In the genomic region with DNA sequence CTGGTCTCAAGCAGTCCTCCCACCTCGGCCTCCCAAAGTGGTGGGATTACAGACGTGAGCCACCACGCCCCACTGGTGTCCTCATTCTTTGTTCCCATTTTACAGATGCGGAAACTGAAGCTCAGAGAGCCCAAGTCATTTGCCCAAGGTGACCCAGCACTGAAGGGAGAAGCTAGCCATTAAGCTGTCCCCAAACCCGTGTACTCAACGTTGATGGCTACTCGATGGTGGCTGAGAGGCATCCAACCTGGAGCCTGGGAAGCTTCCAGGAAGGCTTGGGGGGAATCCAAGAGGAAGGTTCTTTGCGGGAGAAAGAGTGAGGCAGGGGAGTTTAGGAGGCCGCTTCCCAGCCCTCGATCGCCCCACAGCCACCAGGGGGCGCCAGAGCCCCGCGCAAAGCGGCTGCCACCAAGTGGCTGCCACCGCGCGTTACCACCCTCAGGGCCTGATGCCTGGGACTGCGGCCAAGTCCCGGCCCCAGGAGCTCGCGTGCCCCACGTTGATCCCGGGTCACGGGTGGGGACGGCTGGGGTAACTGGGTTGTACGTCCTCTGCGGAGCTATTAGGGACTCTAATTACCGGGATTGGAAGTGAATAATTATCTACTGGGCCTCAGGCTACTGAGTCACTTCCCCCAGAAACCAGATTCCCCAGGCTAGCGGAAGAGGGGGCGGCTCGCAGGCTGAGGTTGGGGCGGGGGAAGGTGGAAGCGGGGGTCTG, we compare ENCODE assay signal across 8 cellular contexts. TPM values are rescaled to one million over a fixed set of nuclear protein-coding genes. Genes with fewer than 3 reads are reported as not detected.
A peak's percentile ranks its signal among the peaks of the same experiment; 100 is the strongest.
DNase-seq lines count a peak whose midpoint lies in the region; ATAC-seq and TF ChIP-seq lines count a peak whose summit lies in the region.

No MANE protein-coding gene starts in this region.

- no peaks in the 10 kb centered on the region for H3K27me3 Mint-ChIP-seq in dendritic cell treated with granulocyte-macrophage colony-stimulating factor and Interleukin-4, amounts not matched to agents 40 ng/mL and 50 ng/mL, for 4 days

- peak overlapping the region; percentile 77 for H3K4me3 Mint-ChIP-seq in dendritic cell treated with granulocyte-macrophage colony-stimulating factor and Interleukin-4, amounts not matched to agents 40 ng/mL and 50 ng/mL, for 4 days

- no peaks in the 10 kb centered on the region for H3K36me3 Mint-ChIP-seq in dendritic cell treated with granulocyte-macrophage colony-stimulating factor and Interleukin-4, amounts not matched to agents 40 ng/mL and 50 ng/mL, for 4 days (ENCODE audit: low read depth)

- H3K27ac Mint-ChIP-seq in dendritic cell treated with granulocyte-macrophage colony-stimulating factor and Interleukin-4, amounts not matched to agents 40 ng/mL and 50 ng/mL, for 4 days = peak overlapping the region; percentile 92

- whole genome bisulfite sequencing in lung, 2 donors = 7% methylated on average over 33 to 34 of the region's 34 CpGs

- H3K9me3 Mint-ChIP-seq in dendritic cell treated with granulocyte-macrophage colony-stimulating factor and Interleukin-4, amounts not matched to agents 40 ng/mL and 50 ng/mL, for 4 days = no peaks in the 10 kb centered on the region

- intact Hi-C loops in dendritic cell treated with granulocyte-macrophage colony-stimulating factor and Interleukin-4, amounts not matched to agents 40 ng/mL and 50 ng/mL, for 4 days (cut with micrococcal nuclease) = loop anchor here (1.0 to 5.0 kb wide), 2 partner anchors 54 to 65 kb away; no protein-coding TSS in a partner anchor

- peak; percentile 99 for TF ChIP-seq CTCF in lung (IDR thresholded peaks at IDR 0.05; ENCODE audit: control extremely low read depth, extremely low read depth)

- DNase-seq in SIG-M5 treated with dmso at 0.1 percent for 504 hours (lab: John Stamatoyannopoulos, UW; ENCODE audit: unreplicated experiment) (peak; percentile 84), SIG-M5 (lab: John Stamatoyannopoulos, UW) (no peak), NCI-H748 treated with DMSO at 0.1 percent for 48 hours (lab: John Stamatoyannopoulos, UW) (peak; percentile 24), lung (ENCODE audit: low spot score) (peak; percentile 84)
- DNase-seq in activated CD4-positive, alpha-beta T cell treated with anti-CD3 and anti-CD28 coated beads, Interleukin-2, amount 50 U/mL, for 48 hours = peak; percentile 88 to 89
- peak; percentile 72 to 88 (median 81) for DNase-seq in stimulated activated CD4-positive, alpha-beta T cell treated with anti-CD3 and anti-CD28 coated beads, TNF-alpha, amount 100 ng/mL, for 4 hours (ENCODE audit: low read depth in 3 of 3)

- no peaks in the 10 kb centered on the region for H3K27me3 ChIP-seq in lung (ENCODE audit: control insufficient read depth, insufficient read depth)

- peaks cover 61% of the 10 kb centered on the region for H3K4me1 Mint-ChIP-seq in dendritic cell treated with granulocyte-macrophage colony-stimulating factor and Interleukin-4, amounts not matched to agents 40 ng/mL and 50 ng/mL, for 4 days (ENCODE audit: low read depth)

- H3K27ac ChIP-seq in lung (ENCODE audit: low read depth in 1 of 2, low read length in 1 of 2) = peak overlapping the region in 1 of 2 donors; percentile 40

- H3K36me3 ChIP-seq in lung (ENCODE audit: control insufficient read depth in 2 of 2, insufficient read depth in 2 of 2, low read length in 2 of 2) = no peaks in the 10 kb centered on the region

- H3K9me3 ChIP-seq in lung (ENCODE audit: control insufficient read depth in 2 of 2, insufficient read depth in 1 of 2, low read length in 1 of 2) = no peaks in the 10 kb centered on the region

- ATAC-seq in HG03354 (IDR thresholded peaks at IDR 0.05; ENCODE audit: poor library complexity, severe bottlenecking, unreplicated experiment) (peak; percentile 67), lung (ENCODE audit: insufficient read depth, low FRiP score) (peak; percentile 86)

- no peaks in the 10 kb centered on the region for H3K4me1 ChIP-seq in lung (ENCODE audit: control insufficient read depth in 2 of 2, insufficient read depth in 2 of 2, low read length in 2 of 2)

- no peak overlapping the region for H3K4me3 ChIP-seq in lung

RNA-seq across cellular contexts. Expression of gene SH2B3, which starts 8.8 kb away (rescaled TPM):
- total RNA-seq in lung = 10 to 100 TPM; 16.2 to 46.0 TPM
- 10 to 100 TPM in 1 of 2 donors, 1 to 10 TPM in 1; 9.6 to 19.6 TPM for polyA plus RNA-seq in lung

RNA-seq across cellular contexts. Expression of gene PHETA1, which starts 28.0 kb away (rescaled TPM):
- 10 to 100 TPM in 1 of 2 donors, 1 to 10 TPM in 1; 3.1 to 15.4 TPM for total RNA-seq in lung
- polyA plus RNA-seq in lung = 10 to 100 TPM; 12.1 to 14.3 TPM
